1 cellular context compared by ENCODE assay signal in the genomic region with DNA sequence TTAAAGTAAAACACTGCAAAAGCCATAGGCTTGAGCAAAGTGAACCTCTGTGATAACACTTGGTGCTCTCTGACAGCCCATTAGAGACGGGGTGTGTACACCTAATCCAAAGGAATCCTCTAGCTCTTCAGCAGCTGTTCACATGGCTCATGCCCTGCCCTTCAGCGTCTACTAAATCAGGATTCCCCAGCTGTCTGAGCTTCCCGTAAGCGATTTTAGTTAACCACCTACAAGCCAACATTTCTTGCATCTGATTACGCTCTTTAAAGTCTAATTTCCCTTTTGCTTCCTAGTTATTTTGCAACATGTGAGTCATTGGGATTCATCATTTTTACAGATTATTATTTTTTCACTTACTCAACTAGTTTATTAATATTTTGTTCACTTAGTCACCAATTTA.
TF ChIP-seq lines count a peak whose summit lies in the region.

No MANE protein-coding gene starts in this region.

TF ChIP-seq in HEK293T, 16 proteins besides CTCF, POLR2A, EP300 and RAD21 (continued from another document):
- no peak for TF ChIP-seq HDGF (IDR thresholded peaks at IDR 0.05; ENCODE audit: borderline replicate concordance)
TF ChIP-seq in HEK293T: peak in this region for 0.
